17 cellular contexts compared by ENCODE assay signal in genomic region chr3:71532639-71533395, GRCh38. TPM values are rescaled to one million over a fixed set of nuclear protein-coding genes. Genes with fewer than 3 reads are reported as not detected.
DNase-seq lines count a peak whose midpoint lies in the region; ATAC-seq and TF ChIP-seq lines count a peak whose summit lies in the region.
"Had no signal": no experiment of that assay in that cellular context is flagged by ENCODE, and none has a peak within 500 bp of the region (broad histone marks: within the 10 kb centered on the region; RNA-seq: fewer than 3 reads in every experiment).

No MANE protein-coding gene starts in this region.

- H3K27ac ChIP-seq in A673 (ENCODE audit: low read depth, low read length, poor library complexity, severe bottlenecking): no peak overlapping the region
- H3K27ac ChIP-seq in Karpas-422 (ENCODE audit: low read length): peak overlapping the region; percentile 26
- H3K27ac ChIP-seq: BLaER1 had no signal

- BruUV-seq in A673 (replicated peaks; lab: Mats Ljungman, UMichigan): no TSS peak

- peak; percentile 26 for DNase-seq in A673 (ENCODE audit: low spot score)
- no peak for DNase-seq in Karpas-422
- DNase-seq in choroid plexus epithelial cell (ENCODE audit: low read depth): peak; percentile 74
- DNase-seq in mesothelial cell of epicardium (ENCODE audit: low spot score in 2 of 2, unreplicated experiment in 2 of 2): no peak
- DNase-seq in OCI-M1 (lab: John Stamatoyannopoulos, UW): no peak
- no peak for DNase-seq in GM20000 (ENCODE audit: low spot score)
- DNase-seq: activated CD4-positive, CD25-positive, alpha-beta regulatory T cell; effector memory CD4-positive, alpha-beta T cell; H9; hypothalamus; NCI-H1092; NCI-H524 treated with DMSO at 0.1 percent for 48 hours; posterior cingulate gyrus; stimulated activated naive B cell treated with anti-CD40 and anti-IgM and Interleukin-4, amounts not matched to agents 10 μg/mL and 1 μg/mL and 100 μg/mL, for 72 hours had no signal

- no peak overlapping the region for H3K9ac ChIP-seq in Karpas-422 (ENCODE audit: low read length)
- H3K9ac ChIP-seq: BLaER1 had no signal

- POLR2A ChIA-PET in A673 (lab: Charles Lee; ENCODE audit: low non-redundant PET): no interaction called here

- TF ChIP-seq CTCF in A673 (conservative IDR thresholded peaks at IDR 0.05; ENCODE audit: low read depth, low read length) (no peak), choroid plexus epithelial cell (conservative IDR thresholded peaks at IDR 0.05; ENCODE audit: low read depth, low read length) (no peak), mesothelial cell of epicardium (IDR thresholded peaks at IDR 0.05; ENCODE audit: unreplicated experiment) (no peak), GM20000 (IDR thresholded peaks at IDR 0.05; ENCODE audit: extremely low read depth, missing control alignments) (no peak)

- peak overlapping the region; percentile 55 for H3K27ac Mint-ChIP-seq in mesothelial cell of epicardium
- H3K27ac Mint-ChIP-seq: stimulated activated naive B cell treated with anti-CD40 and anti-IgM and Interleukin-4, amounts not matched to agents 10 μg/mL and 1 μg/mL and 100 μg/mL, for 72 hours had no signal

- peaks cover 100% of the 10 kb centered on the region for H3K79me2 ChIP-seq in Karpas-422 (ENCODE audit: low read length)

- H3K4me3 Mint-ChIP-seq in mesothelial cell of epicardium: no peak overlapping the region
- H3K4me3 Mint-ChIP-seq: H9; stimulated activated naive B cell treated with anti-CD40 and anti-IgM and Interleukin-4, amounts not matched to agents 10 μg/mL and 1 μg/mL and 100 μg/mL, for 72 hours had no signal

- no peak overlapping the region for H3K4me2 ChIP-seq in Karpas-422 (ENCODE audit: low read depth, low read length, poor library complexity, severe bottlenecking)
- H3K4me2 ChIP-seq: BLaER1 had no signal

- intact Hi-C loops in A673 (cut with micrococcal nuclease; ENCODE audit: unreplicated experiment): no loop called here

- no peak overlapping the region for H2AFZ ChIP-seq in Karpas-422 (ENCODE audit: low read length)

- ATAC-seq in HG03159 (IDR thresholded peaks at IDR 0.05; ENCODE audit: unreplicated experiment) (no peak), GM18520 (IDR thresholded peaks at IDR 0.05; ENCODE audit: unreplicated experiment) (no peak)
- ATAC-seq: stimulated activated naive B cell treated with anti-CD40 and anti-IgM and Interleukin-4, amounts not matched to agents 10 μg/mL and 1 μg/mL and 100 μg/mL, for 72 hours had no signal

- H3K36me3 ChIP-seq in A673 (ENCODE audit: insufficient read depth, low read length, poor library complexity, severe bottlenecking) (no peaks in the 10 kb centered on the region), Karpas-422 (ENCODE audit: insufficient read depth, low read length) (peaks cover 11% of the 10 kb centered on the region; the same call in 1 of the 2 replicates)
- H3K36me3 ChIP-seq: BLaER1 had no signal

- H4K20me1 ChIP-seq in Karpas-422 (ENCODE audit: insufficient read depth, low read depth, low read length): no peaks in the 10 kb centered on the region
- H4K20me1 ChIP-seq: BLaER1 had no signal

- H3K27me3 Mint-ChIP-seq in mesothelial cell of epicardium (ENCODE audit: low read depth): no peaks in the 10 kb centered on the region
- H3K27me3 Mint-ChIP-seq: stimulated activated naive B cell treated with anti-CD40 and anti-IgM and Interleukin-4, amounts not matched to agents 10 μg/mL and 1 μg/mL and 100 μg/mL, for 72 hours had no signal

- H3K9me2 ChIP-seq in Karpas-422 (replicated peaks; ENCODE audit: insufficient read depth, low read length): no peaks in the 10 kb centered on the region

- no peaks in the 10 kb centered on the region for H3K27me3 ChIP-seq in A673 (replicated peaks; ENCODE audit: insufficient read depth, low read depth, low read length, poor library complexity)
- no peaks in the 10 kb centered on the region for H3K27me3 ChIP-seq in Karpas-422 (ENCODE audit: low read length)
- H3K27me3 ChIP-seq: BLaER1 had no signal

- H3K9me3 ChIP-seq in A673 (ENCODE audit: low read depth, low read length, poor library complexity, severe bottlenecking) (no peaks in the 10 kb centered on the region), Karpas-422 (ENCODE audit: low read length) (no peaks in the 10 kb centered on the region)
- H3K9me3 ChIP-seq: BLaER1 had no signal

- H3K36me3 Mint-ChIP-seq in mesothelial cell of epicardium: peaks cover 14% of the 10 kb centered on the region

- H3K4me3 ChIP-seq in A673 (ENCODE audit: low read depth, low read length, poor library complexity, severe bottlenecking): no peak overlapping the region
- no peak overlapping the region for H3K4me3 ChIP-seq in Karpas-422 (ENCODE audit: low read length)
- H3K4me3 ChIP-seq in choroid plexus epithelial cell (ENCODE audit: low read depth, low read length): no peak overlapping the region
- H3K4me3 ChIP-seq: BLaER1 had no signal

- peaks cover 7% of the 10 kb centered on the region for H3K4me1 ChIP-seq in A673 (ENCODE audit: insufficient read depth, low read length, poor library complexity, severe bottlenecking)
- H3K4me1 ChIP-seq in Karpas-422 (ENCODE audit: low read length): peaks cover 60% of the 10 kb centered on the region
- H3K4me1 ChIP-seq: BLaER1 had no signal

- CTCF ChIA-PET in A673 (lab: Charles Lee): no interaction called here

- H3K4me1 Mint-ChIP-seq in mesothelial cell of epicardium: peaks cover 46% of the 10 kb centered on the region

- no peaks in the 10 kb centered on the region for H3K9me3 Mint-ChIP-seq in mesothelial cell of epicardium
- H3K9me3 Mint-ChIP-seq: H9; stimulated activated naive B cell treated with anti-CD40 and anti-IgM and Interleukin-4, amounts not matched to agents 10 μg/mL and 1 μg/mL and 100 μg/mL, for 72 hours had no signal

RNA-seq across cellular contexts. Expression of gene FOXP1, which starts 50.7 kb away (rescaled TPM):
- total RNA-seq in A673 (2021): 52.2 and 58.4 TPM in 2 replicates
- 202 and 334 TPM in 2 replicates for total RNA-seq in Karpas-422 (2014; rRNA removed; shearing (Covaris generic); ENCODE audit: low replicate concordance)
- total RNA-seq in mesothelial cell of epicardium: 170 to 187 TPM (median 183 TPM) in 3 replicates

Comparison
In these comparisons a context has a peak if more than half of its experiments do, and no peak if none do; other contexts are left out.
1. DNase-seq: peak in A673 (single experiment) and choroid plexus epithelial cell (single experiment); none in Karpas-422 (single experiment), mesothelial cell of epicardium (0 of 2), OCI-M1 (single experiment) and GM20000 (single experiment).